9 cellular contexts compared by ENCODE assay signal in the genomic region with DNA sequence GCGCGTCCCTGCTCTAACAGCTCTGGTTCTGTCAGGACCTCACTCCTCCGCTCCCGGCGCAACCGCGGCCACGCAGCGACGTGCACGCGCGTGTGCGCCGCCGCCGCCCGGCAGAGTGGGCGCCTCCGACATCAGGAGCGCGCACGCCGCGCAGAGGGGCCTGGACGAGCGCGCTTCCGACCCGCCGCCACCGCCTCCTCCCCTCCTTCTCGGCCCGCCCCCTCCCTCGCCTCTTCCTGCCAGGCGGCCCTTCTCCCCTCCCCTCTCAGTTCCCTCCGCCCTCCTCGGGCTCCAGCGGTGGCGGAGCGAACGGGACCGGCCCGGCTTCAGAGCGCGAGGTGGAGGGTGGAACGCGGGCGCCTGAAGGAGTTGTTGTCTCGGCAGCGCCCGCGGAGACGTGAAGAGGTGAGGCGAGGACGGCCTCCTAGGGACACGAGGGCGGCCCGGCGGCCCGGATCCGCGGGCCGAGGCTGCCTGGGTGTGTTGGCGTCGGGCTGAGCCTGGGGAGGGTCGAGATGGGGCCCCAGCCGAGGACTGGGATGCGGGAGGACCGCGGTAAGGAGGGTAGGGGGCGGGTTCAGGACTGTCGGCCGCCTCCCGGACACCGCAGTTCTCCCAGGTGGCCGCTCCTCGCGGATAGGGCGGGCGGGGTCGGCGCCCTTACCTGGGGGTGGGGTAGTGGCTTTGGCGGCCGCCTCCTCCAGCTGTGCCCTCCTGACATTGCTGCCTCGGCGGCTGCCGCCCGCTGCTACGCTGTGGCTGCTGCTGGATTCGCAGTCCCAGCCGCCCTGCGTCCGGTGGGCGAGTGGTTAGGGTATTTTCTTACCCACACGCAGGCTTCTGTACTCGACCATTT.
A peak's percentile ranks its signal among the peaks of the same experiment; 100 is the strongest.
DNase-seq lines count a peak whose midpoint lies in the region; ATAC-seq, FAIRE-seq and TF ChIP-seq lines count a peak whose summit lies in the region.
"Had no signal": no experiment of that assay in that cellular context is flagged by ENCODE, and none has a peak within 500 bp of the region (broad histone marks: within the 10 kb centered on the region; RNA-seq: fewer than 3 reads in every experiment).

Gene RABGAP1L (plus strand): TSS at position 268 of the 856 bp plus-strand sequence.

- peak; percentile 98 for FAIRE-seq in GM19239 (lab: Jason Lieb, UNC)
- FAIRE-seq: TTC549 had no signal

- peak within 1 kb of the TSS; percentile 81 for H3K4me3 ChIP-seq in choroid plexus epithelial cell (ENCODE audit: low read depth, low read length)

- ATAC-seq in HG03442 (IDR thresholded peaks at IDR 0.05; ENCODE audit: unreplicated experiment) = peak; percentile 56

- DNase-seq in Ammon's horn (ENCODE audit: low spot score) (peak; percentile 97), GM19239 (ENCODE audit: insufficient read length, low spot score) (peak; percentile 45), NCI-H524 (lab: John Stamatoyannopoulos, UW) (peak; percentile 84 to 93), choroid plexus epithelial cell (ENCODE audit: low read depth) (peak; percentile 96), kidney glomerular epithelial cell (lab: John Stamatoyannopoulos, UW) (peak; percentile 80)
- peak; percentile 93 to 95 for DNase-seq in activated CD4-positive, alpha-beta T cell treated with anti-CD3 and anti-CD28 coated beads for 4 hours
- peak; percentile 79 to 91 for DNase-seq in stimulated activated CD4-positive, alpha-beta T cell treated with anti-CD3 and anti-CD28 coated beads, Interleukin-15, amount 100 ng/mL, for 48 hours (ENCODE audit: low read depth in 2 of 2)

- no peak for TF ChIP-seq CTCF in choroid plexus epithelial cell (conservative IDR thresholded peaks at IDR 0.05; ENCODE audit: low read depth, low read length)

Comparison
In these comparisons a context has a peak if more than half of its experiments do, and no peak if none do; other contexts are left out.
1. Peak in every context shown above with its lines: DNase-seq, ATAC-seq and H3K4me3 ChIP-seq.
2. DNase-seq: peak in every context shown above with its lines; median percentile 97 in Ammon's horn; 96 in choroid plexus epithelial cell; 94 in activated CD4-positive, alpha-beta T cell treated with anti-CD3 and anti-CD28 coated beads for 4 hours; 88 in NCI-H524; 85 in stimulated activated CD4-positive, alpha-beta T cell treated with anti-CD3 and anti-CD28 coated beads, Interleukin-15, amount 100 ng/mL, for 48 hours; 80 in kidney glomerular epithelial cell; 45 in GM19239.